Comparison of ENCODE assay signal across 14 cellular contexts in the genomic region with DNA sequence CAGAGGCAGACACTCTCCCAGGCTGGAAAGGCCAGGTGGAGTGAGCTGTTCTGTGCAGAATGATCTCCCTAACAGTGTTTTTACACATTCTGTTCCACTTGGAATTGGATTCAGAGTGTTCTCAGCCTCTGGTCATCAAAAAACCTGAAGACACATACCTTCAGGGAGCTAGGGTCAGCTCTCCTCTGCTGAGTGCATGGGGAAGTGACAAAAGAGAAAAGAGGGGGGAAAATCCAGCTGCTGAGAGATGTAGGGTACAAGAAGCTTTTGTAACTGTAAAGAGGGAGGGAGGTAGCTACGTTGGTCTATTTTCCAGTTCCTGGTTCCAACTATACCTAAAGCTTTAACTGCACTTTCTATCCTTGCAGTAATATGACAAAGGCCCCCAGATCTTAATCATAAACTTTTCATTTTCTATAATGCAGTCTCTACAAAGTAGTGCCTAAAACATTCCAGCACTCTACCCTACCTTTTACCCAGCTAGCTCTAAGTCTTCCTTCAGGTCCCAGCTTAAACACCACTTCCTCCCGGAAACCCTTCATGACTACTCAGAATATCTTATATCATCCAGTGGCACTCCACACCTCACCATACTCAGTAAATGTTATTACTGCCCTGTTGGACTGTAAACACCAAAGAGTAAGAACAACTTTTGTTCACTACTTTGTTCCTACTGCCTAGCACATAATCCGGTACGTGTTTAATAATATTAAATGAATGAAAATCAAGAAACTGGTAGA. TPM values are rescaled to one million over a fixed set of nuclear protein-coding genes. Genes with fewer than 3 reads are reported as not detected.
A peak's percentile ranks its signal among the peaks of the same experiment; 100 is the strongest.
DNase-seq lines count a peak whose midpoint lies in the region; ATAC-seq, FAIRE-seq and TF ChIP-seq lines count a peak whose summit lies in the region.
"Had no signal": no experiment of that assay in that cellular context is flagged by ENCODE, and none has a peak within 500 bp of the region (broad histone marks: within the 10 kb centered on the region; RNA-seq: fewer than 3 reads in every experiment).

No MANE protein-coding gene starts in this region.

- H3K4me2 ChIP-seq in MM.1S (ENCODE audit: low read depth, low read length): no peak overlapping the region

- DNase-seq in AG04450 (ENCODE audit: low read depth, low spot score) (no peak), foreskin fibroblast (no peak), MM.1S (no peak), HTR-8/SVneo (ENCODE audit: insufficient read length, low spot score) (no peak)
- DNase-seq in central memory CD8-positive, alpha-beta T cell (ENCODE audit: low spot score in 2 of 2): no peak
- DNase-seq in naive thymus-derived CD8-positive, alpha-beta T cell: no peak
- no peak for DNase-seq in stimulated activated CD4-positive, alpha-beta T cell treated with anti-CD3 and anti-CD28 coated beads, Interleukin-4, amount 100 ng/mL, for 24 hours
- DNase-seq: activated CD4-positive, alpha-beta T cell treated with anti-CD3 and anti-CD28 coated beads, Interleukin-2, amount 50 U/mL, for 4 hours; NCI-H1417 treated with DMSO at 0.1 percent for 48 hours; NCI-H774 had no signal

- no peaks in the 10 kb centered on the region for H3K27me3 ChIP-seq in AG04450 (ENCODE audit: control insufficient read depth, insufficient read depth, low read length)
- H3K27me3 ChIP-seq in MM.1S (replicated peaks; ENCODE audit: insufficient read depth, low read length): no peaks in the 10 kb centered on the region
- H3K27me3 ChIP-seq: ascending aorta had no signal

- peaks cover 59% of the 10 kb centered on the region for H4K20me1 ChIP-seq in MM.1S (ENCODE audit: insufficient read depth, low read length)

- no peaks in the 10 kb centered on the region for H3K27me3 Mint-ChIP-seq in central memory CD8-positive, alpha-beta T cell
- H3K27me3 Mint-ChIP-seq in naive thymus-derived CD8-positive, alpha-beta T cell: no peaks in the 10 kb centered on the region

- H3K9me3 Mint-ChIP-seq in central memory CD8-positive, alpha-beta T cell: no peaks in the 10 kb centered on the region
- H3K9me3 Mint-ChIP-seq in naive thymus-derived CD8-positive, alpha-beta T cell: no peaks in the 10 kb centered on the region

- TF ChIP-seq CTCF in AG04450 (IDR thresholded peaks at IDR 0.05; ENCODE audit: low read depth, low read length) (no peak), foreskin fibroblast (IDR thresholded peaks at IDR 0.05; ENCODE audit: low read depth, low read length) (no peak), MM.1S (IDR thresholded peaks at IDR 0.05; ENCODE audit: low read length) (no peak)

- H3K9me2 ChIP-seq in MM.1S (replicated peaks; ENCODE audit: insufficient read depth, low read length): no peaks in the 10 kb centered on the region

- no peaks in the 10 kb centered on the region; the same call in 1 of the 2 replicates for H3K36me3 ChIP-seq in MM.1S (replicated peaks; ENCODE audit: insufficient read depth, low read length)
- H3K36me3 ChIP-seq: ascending aorta had no signal

- no peak for FAIRE-seq in HTR-8/SVneo (lab: Jason Lieb, UNC)

- H3K4me3 ChIP-seq in AG04450 (ENCODE audit: low read depth, low read length) (no peak overlapping the region), foreskin fibroblast (ENCODE audit: low read depth in 1 of 2, low read length in 2 of 2) (no peak overlapping the region), MM.1S (ENCODE audit: low read length) (no peak overlapping the region)
- H3K4me3 ChIP-seq: ascending aorta had no signal

- H3F3A ChIP-seq in MM.1S (ENCODE audit: insufficient read depth, low read length): no peaks in the 10 kb centered on the region

- H3K27ac Mint-ChIP-seq in central memory CD8-positive, alpha-beta T cell (ENCODE audit: low read depth): peak overlapping the region; percentile 17
- H3K27ac Mint-ChIP-seq in naive thymus-derived CD8-positive, alpha-beta T cell: peak overlapping the region in 4 of 10 donors; percentile 5 to 69 (median 44)

- peak; percentile 7 for ATAC-seq in GM21723 (IDR thresholded peaks at IDR 0.05; ENCODE audit: unreplicated experiment)
- ATAC-seq in central memory CD8-positive, alpha-beta T cell (replicated peaks; ENCODE audit: extremely low read depth, poor library complexity, severe bottlenecking): peak; percentile 42
- peak; percentile 62 to 65 for ATAC-seq in naive thymus-derived CD8-positive, alpha-beta T cell
- ATAC-seq: SK-N-SH treated with all-trans-retinoic acid at 6 μM for 48 hours had no signal

- peaks cover 89% of the 10 kb centered on the region for H3K4me1 Mint-ChIP-seq in central memory CD8-positive, alpha-beta T cell
- peaks cover 43 to 96% (median 87%) of the 10 kb centered on the region in 4 donors for H3K4me1 Mint-ChIP-seq in naive thymus-derived CD8-positive, alpha-beta T cell

- no peaks in the 10 kb centered on the region for H3K4me1 ChIP-seq in MM.1S (ENCODE audit: low read length)

- no peak overlapping the region for H3K9ac ChIP-seq in MM.1S (ENCODE audit: low read length)

- CTCF ChIA-PET in AG04450 (lab: Charles Lee): interaction anchor here (1.2 kb wide), 1 partner anchor 80 kb away, joined by 3 read pairs; no protein-coding TSS in a partner anchor

- no peak overlapping the region for H2AFZ ChIP-seq in MM.1S (ENCODE audit: low read length)

- peak overlapping the region; percentile 34 for H3K27ac ChIP-seq in AG04450 (ENCODE audit: low read depth, low read length)
- H3K27ac ChIP-seq in MM.1S (ENCODE audit: low read length): no peak overlapping the region
- H3K27ac ChIP-seq: ascending aorta, C4-2B had no signal

- H3K9me3 ChIP-seq in AG04450 (ENCODE audit: control insufficient read depth, insufficient read depth, low read length) (no peaks in the 10 kb centered on the region), MM.1S (replicated peaks; ENCODE audit: insufficient read depth, low read length) (no peaks in the 10 kb centered on the region)
- H3K9me3 ChIP-seq: ascending aorta had no signal

- H3K4me3 Mint-ChIP-seq in central memory CD8-positive, alpha-beta T cell: peak overlapping the region; percentile 31
- H3K4me3 Mint-ChIP-seq in naive thymus-derived CD8-positive, alpha-beta T cell: peak overlapping the region in 9 of 10 donors; percentile 27 to 66 (median 45)

- H3K79me2 ChIP-seq in MM.1S (ENCODE audit: low read length): peaks cover 99% of the 10 kb centered on the region

- peaks cover 7% of the 10 kb centered on the region for H3K36me3 Mint-ChIP-seq in central memory CD8-positive, alpha-beta T cell (ENCODE audit: insufficient read depth)
- peaks cover 0 to 5% (median 4%) of the 10 kb centered on the region in 3 donors for H3K36me3 Mint-ChIP-seq in naive thymus-derived CD8-positive, alpha-beta T cell

- POLR2A ChIA-PET in AG04450 (lab: Yijun Ruan, JAX): no interaction called here
- POLR2A ChIA-PET in naive thymus-derived CD8-positive, alpha-beta T cell (lab: Charles Lee): interaction anchor here (0.5 kb wide), 1 partner anchor 49 kb away, joined by 4 read pairs; no protein-coding TSS in a partner anchor

RNA-seq across cellular contexts. Expression of a gene that starts 9.2 kb away (rescaled TPM):
- polyA plus RNA-seq in AG04450 (2011; rRNA removed): 152 and 154 TPM in 2 replicates
- polyA minus RNA-seq in AG04450 (2011; rRNA and poly(A)+ RNA removed): 49.4 and 53.8 TPM in 2 replicates
- 100 to 1,000 TPM; 119 TPM for total RNA-seq in naive thymus-derived CD8-positive, alpha-beta T cell
- 10 to 100 TPM; 62.9 to 92.8 (median 78.9) TPM for polyA plus RNA-seq in naive thymus-derived CD8-positive, alpha-beta T cell

Comparison
In these comparisons a context has a peak if more than half of its experiments do, and no peak if none do; other contexts are left out.
1. ATAC-seq: peak in every context shown above with its lines; median percentile 64 in naive thymus-derived CD8-positive, alpha-beta T cell; 42 in central memory CD8-positive, alpha-beta T cell; 7 in GM21723.